ENCODE assay signal across 1 cellular context in genomic region chr17:76441681-76442340, GRCh38.
TF ChIP-seq lines count a peak whose summit lies in the region.

No MANE protein-coding gene starts in this region.

TF ChIP-seq in WTC11, 78 proteins besides CTCF, POLR2A, EP300 and RAD21:
- TF ChIP-seq ATF6 (CRISPR knock-in tag; IDR thresholded peaks at IDR 0.05) (no peak), FOXK1 (CRISPR knock-in tag; IDR thresholded peaks at IDR 0.05) (no peak), KAT7 (CRISPR knock-in tag; IDR thresholded peaks at IDR 0.05; ENCODE audit: borderline replicate concordance) (no peak), NFE2L1 (CRISPR knock-in tag; IDR thresholded peaks at IDR 0.05) (no peak), NFATC4 (CRISPR knock-in tag; IDR thresholded peaks at IDR 0.05) (no peak), AFF4 (CRISPR knock-in tag; IDR thresholded peaks at IDR 0.05; ENCODE audit: borderline replicate concordance) (no peak), PRRX2 (CRISPR knock-in tag; IDR thresholded peaks at IDR 0.05) (no peak), E2F5 (CRISPR knock-in tag; IDR thresholded peaks at IDR 0.05) (no peak), MXD4 (CRISPR knock-in tag; IDR thresholded peaks at IDR 0.05; ENCODE audit: borderline replicate concordance) (no peak), ZSCAN18 (CRISPR knock-in tag; IDR thresholded peaks at IDR 0.05) (no peak), ATF3 (CRISPR knock-in tag; conservative IDR thresholded peaks at IDR 0.05) (no peak), ERG (CRISPR knock-in tag; IDR thresholded peaks at IDR 0.05) (no peak), IRF2 (CRISPR knock-in tag; IDR thresholded peaks at IDR 0.05; ENCODE audit: borderline replicate concordance, low read depth) (no peak), TEAD1 (CRISPR knock-in tag; IDR thresholded peaks at IDR 0.05) (no peak), ATF1 (CRISPR knock-in tag; IDR thresholded peaks at IDR 0.05) (no peak), ZNF263 (CRISPR knock-in tag; IDR thresholded peaks at IDR 0.05; ENCODE audit: low read depth) (no peak), RORB (CRISPR knock-in tag; IDR thresholded peaks at IDR 0.05) (no peak)
